ENCODE assay signal across 19 cellular contexts in genomic region chr17:12438813-12439586, GRCh38.
"Had no signal": no experiment of that assay in that cellular context is flagged by ENCODE, and none has a peak within 500 bp of the region (broad histone marks: within the 10 kb centered on the region; RNA-seq: fewer than 3 reads in every experiment).

No MANE protein-coding gene starts in this region.

- FAIRE-seq: kidney, pancreas, TTC549 had no signal

- H3K4me3 Mint-ChIP-seq: central memory CD8-positive, alpha-beta T cell; stimulated activated effector memory CD8-positive, alpha-beta T cell treated with anti-CD3 and anti-CD28 coated beads, Interleukin-12 subunit alpha, Interleukin-12 subunit beta, amount 100 ng/mL, for 72 hours had no signal

- H3K9me3 ChIP-seq: body of pancreas, gastroesophageal sphincter, pancreas, transverse colon had no signal

- ATAC-seq: activated CD4-positive, CD25-positive, alpha-beta regulatory T cell treated with anti-CD3 and anti-CD28 coated beads, Interleukin-2, amount 50 U/mL, for 24 hours; activated naive CD4-positive, alpha-beta T cell treated with anti-CD3 and anti-CD28 coated beads, Interleukin-2, amount 50 U/mL, for 72 hours; body of pancreas; gastroesophageal sphincter; pancreas; stimulated activated effector memory CD8-positive, alpha-beta T cell treated with anti-CD3 and anti-CD28 coated beads, Interleukin-12 subunit alpha, Interleukin-12 subunit beta, amount 100 ng/mL, for 72 hours had no signal

- DNase-seq: activated CD4-positive, alpha-beta T cell treated with anti-CD3 and anti-CD28 coated beads, Interleukin-2, amount 50 U/mL, for 4 hours; activated effector memory CD4-positive, alpha-beta T cell treated with anti-CD3 and anti-CD28 coated beads, Interleukin-2, amount 50 U/mL, for 16 hours; activated T-cell treated with anti-CD3 and anti-CD28 coated beads, Interleukin-2, amount 50 U/mL, for 1 hour; amniotic stem cell; body of pancreas; cortex of kidney; effector CD8-positive, alpha-beta T cell; kidney; midbrain; pancreas; retina; transverse colon had no signal

- H3K27ac ChIP-seq: body of pancreas, epithelial cell of prostate, gastroesophageal sphincter, pancreas, transverse colon had no signal

- H3K27ac Mint-ChIP-seq: activated naive CD4-positive, alpha-beta T cell treated with anti-CD3 and anti-CD28 coated beads, Interleukin-2, amount 50 U/mL, for 72 hours; stimulated activated effector memory CD8-positive, alpha-beta T cell treated with anti-CD3 and anti-CD28 coated beads, Interleukin-12 subunit alpha, Interleukin-12 subunit beta, amount 100 ng/mL, for 72 hours had no signal

- H3K4me1 ChIP-seq: body of pancreas, gastroesophageal sphincter, pancreas, transverse colon had no signal

- H3K27me3 ChIP-seq: body of pancreas, gastroesophageal sphincter, pancreas, transverse colon had no signal

- H3K4me1 Mint-ChIP-seq: central memory CD8-positive, alpha-beta T cell; stimulated activated effector memory CD8-positive, alpha-beta T cell treated with anti-CD3 and anti-CD28 coated beads, Interleukin-12 subunit alpha, Interleukin-12 subunit beta, amount 100 ng/mL, for 72 hours had no signal

- H3K27me3 Mint-ChIP-seq: central memory CD8-positive, alpha-beta T cell had no signal

- H3K36me3 Mint-ChIP-seq: stimulated activated effector memory CD8-positive, alpha-beta T cell treated with anti-CD3 and anti-CD28 coated beads, Interleukin-12 subunit alpha, Interleukin-12 subunit beta, amount 100 ng/mL, for 72 hours had no signal

- H3K4me3 ChIP-seq: body of pancreas, gastroesophageal sphincter, pancreas, transverse colon had no signal

- H3K36me3 ChIP-seq: gastroesophageal sphincter, pancreas, transverse colon had no signal
